Comparison of ENCODE assay signal across 29 cellular contexts in genomic region chr19:40376286-40376862, GRCh38. TPM values are rescaled to one million over a fixed set of nuclear protein-coding genes. Genes with fewer than 3 reads are reported as not detected.
"Had no signal": no experiment of that assay in that cellular context is flagged by ENCODE, and none has a peak within 500 bp of the region (broad histone marks: within the 10 kb centered on the region; RNA-seq: fewer than 3 reads in every experiment).

No MANE protein-coding gene starts in this region.

- H3K4me1 Mint-ChIP-seq: mesothelial cell of epicardium, neural crest cell had no signal

- H3K4me2 ChIP-seq: hepatocyte had no signal

- H3K9me3 Mint-ChIP-seq: activated CD8-positive, alpha-beta T cell treated with anti-CD3 and anti-CD28 coated beads for 36 hours; activated T-cell treated with anti-CD3 and anti-CD28 coated beads, Interleukin-2, amount 50 U/mL, for 72 hours; mesothelial cell of epicardium; naive B cell; neural crest cell had no signal

- DNase-seq: activated CD4-positive, alpha-beta T cell treated with anti-CD3 and anti-CD28 coated beads, Interleukin-2, amount 50 U/mL, for 1 hour; activated CD4-positive, CD25-positive, alpha-beta regulatory T cell treated with anti-CD3 and anti-CD28 coated beads, Interleukin-2, amount 50 U/mL, for 72 hours; activated CD8-positive, alpha-beta T cell treated with anti-CD3 and anti-CD28 coated beads for 36 hours; activated naive CD4-positive, alpha-beta T cell; activated T-cell treated with anti-CD3 and anti-CD28 coated beads, Interleukin-2, amount 50 U/mL, for 72 hours; anterior cingulate cortex; cerebellar nuclear complex; colonic mucosa; dorsolateral prefrontal cortex; effector memory CD4-positive, alpha-beta T cell; erythroblast; left cardiac atrium; mammary epithelial cell; naive B cell; occipital lobe; right cardiac atrium; stimulated activated CD4-positive, alpha-beta T cell treated with anti-CD3 and anti-CD28 coated beads, Interleukin-2, amount 100 ng/mL, for 48 hours; stomach; T-helper 17 cell; T1000; tibial artery had no signal

- H3K4me1 ChIP-seq: colonic mucosa, gastroesophageal sphincter, stomach, suprapubic skin, tibial artery had no signal

- H3K36me3 Mint-ChIP-seq: activated naive CD8-positive, alpha-beta T cell had no signal

- H3K4me3 ChIP-seq: colonic mucosa, dorsolateral prefrontal cortex, gastroesophageal sphincter, hepatocyte, stomach, suprapubic skin, tibial artery had no signal

- ATAC-seq: activated CD8-positive, alpha-beta T cell treated with anti-CD3 and anti-CD28 coated beads for 36 hours; activated T-cell treated with anti-CD3 and anti-CD28 coated beads, Interleukin-2, amount 50 U/mL, for 72 hours; gastroesophageal sphincter; left cardiac atrium; T-helper 17 cell had no signal

- H3K27me3 Mint-ChIP-seq: activated CD8-positive, alpha-beta T cell treated with anti-CD3 and anti-CD28 coated beads for 36 hours; activated naive CD8-positive, alpha-beta T cell; naive B cell; T-helper 17 cell had no signal

- H3K36me3 ChIP-seq: colonic mucosa had no signal

- H3K4me3 Mint-ChIP-seq: activated CD8-positive, alpha-beta T cell treated with anti-CD3 and anti-CD28 coated beads for 36 hours; activated naive CD8-positive, alpha-beta T cell; activated T-cell treated with anti-CD3 and anti-CD28 coated beads, Interleukin-2, amount 50 U/mL, for 72 hours; mesothelial cell of epicardium; naive B cell; neural crest cell had no signal

- FAIRE-seq: keratinocyte had no signal

- H3K9me3 ChIP-seq: colonic mucosa, gastroesophageal sphincter, stomach, suprapubic skin, tibial artery had no signal

- H3K27me3 ChIP-seq: colonic mucosa, dorsolateral prefrontal cortex, gastroesophageal sphincter, hepatocyte, stomach, suprapubic skin, tibial artery had no signal

- H2AFZ ChIP-seq: hepatocyte had no signal

- H3K27ac ChIP-seq: colonic mucosa, gastroesophageal sphincter, hepatocyte, stomach, suprapubic skin, tibial artery had no signal

- H3K27ac Mint-ChIP-seq: activated CD8-positive, alpha-beta T cell treated with anti-CD3 and anti-CD28 coated beads for 36 hours; activated naive CD8-positive, alpha-beta T cell; activated T-cell treated with anti-CD3 and anti-CD28 coated beads, Interleukin-2, amount 50 U/mL, for 72 hours; mesothelial cell of epicardium; T-helper 17 cell had no signal

RNA-seq across cellular contexts. Expression of gene HIPK4, which starts 13.6 kb away (rescaled TPM):
- total RNA-seq: activated CD8-positive, alpha-beta T cell treated with anti-CD3 and anti-CD28 coated beads for 36 hours; colonic mucosa; skeletal muscle tissue; stomach; T-helper 17 cell had no signal
